ENCODE assay signal across 20 cellular contexts in genomic region chr10:44168478-44168877, GRCh38.
DNase-seq lines count a peak whose midpoint lies in the region; ATAC-seq, FAIRE-seq and TF ChIP-seq lines count a peak whose summit lies in the region.
"Had no signal": no experiment of that assay in that cellular context is flagged by ENCODE, and none has a peak within 500 bp of the region (broad histone marks: within the 10 kb centered on the region; RNA-seq: fewer than 3 reads in every experiment).

No MANE protein-coding gene starts in this region.

- POLR2A ChIA-PET in HEK293 (lab: Yijun Ruan, JAX) (no interaction called here), K562 (lab: Yijun Ruan, JAX) (interaction anchor here (0.6 kb wide), 2 partner anchors 53 to 221 kb away, joined by 3 read pairs; no protein-coding TSS in a partner anchor)

- H3K27me3 ChIP-seq in K562 (ENCODE audit: control insufficient read depth in 2 of 2, insufficient read depth in 2 of 2, low read length in 2 of 2): peaks cover 4 to 16% of the 10 kb centered on the region in 2 experiments; a peak in 2 of 5 replicates
- H3K27me3 ChIP-seq: BLaER1 had no signal

- TF ChIP-seq CTCF in HEK293 (tag by site-specific recombination; IDR thresholded peaks at IDR 0.05): no peak
- TF ChIP-seq CTCF in K562 (IDR thresholded peaks at IDR 0.05 in 2 of 3, conservative IDR thresholded peaks at IDR 0.05 in 1 of 3; ENCODE audit: insufficient read depth in 2 of 3, low read depth in 1 of 3, low read length in 3 of 3): no peak
- TF ChIP-seq CTCF in GM20000 (IDR thresholded peaks at IDR 0.05; ENCODE audit: extremely low read depth, missing control alignments): no peak

- TF ChIP-seq POLR2A in K562 (conservative IDR thresholded peaks at IDR 0.05): no peak

- H3K4me3 ChIP-seq in HEK293 (ENCODE audit: low read depth, low read length): no peak overlapping the region
- H3K4me3 ChIP-seq in K562: no peak overlapping the region
- H3K4me3 ChIP-seq: BLaER1, GM23248 had no signal

- WGBS in K562 (ENCODE audit: insufficient coverage, low coverage, missing lambda C conversion rate): 1% methylated on average over 5 of the region's 5 CpGs

- in situ Hi-C loops in K562 (cut with MboI): no loop called here

- intact Hi-C loops in K562 (cut with micrococcal nuclease): no loop called here

- no peaks in the 10 kb centered on the region for H3K9me1 ChIP-seq in K562 (ENCODE audit: control insufficient read depth, insufficient read depth, low read length)

- no peak overlapping the region for H3K27ac ChIP-seq in HEK293 (ENCODE audit: extremely low read depth, low read depth, low read length)
- no peak overlapping the region for H3K27ac ChIP-seq in K562 (ENCODE audit: extremely low read depth, low read depth, low read length)
- H3K27ac ChIP-seq: BLaER1, C4-2B, GM23248 had no signal

- DNase-seq in OCI-M1 (lab: John Stamatoyannopoulos, UW): peak; percentile 16
- DNase-seq in K562 (ENCODE audit: extremely low read depth in 1 of 4, low spot score in 3 of 4): peak in 2 of 4 experiments; percentile 11 to 29
- DNase-seq in GM20000 (ENCODE audit: low spot score): no peak
- no peak for DNase-seq in KG1 (lab: John Stamatoyannopoulos, UW)
- DNase-seq in NCI-H1092 (lab: John Stamatoyannopoulos, UW): no peak
- DNase-seq: Caco-2; CD4-positive, CD25-positive, alpha-beta regulatory T cell; CD8-positive, alpha-beta T cell; DMS153; DND-41; GM23248; H7; HCEC 1CT had no signal

- H3K4me2 ChIP-seq in K562 (ENCODE audit: insufficient read depth, low read length): no peak overlapping the region
- H3K4me2 ChIP-seq: BLaER1 had no signal

- H4K20me1 ChIP-seq in K562 (replicated peaks; ENCODE audit: control insufficient read depth, insufficient read depth, low read length): no peaks in the 10 kb centered on the region
- H4K20me1 ChIP-seq: BLaER1 had no signal

- ATAC-seq in K562: peak; percentile 54
- ATAC-seq: CD8-positive, alpha-beta T cell had no signal

- H3K79me2 ChIP-seq in K562 (ENCODE audit: control insufficient read depth, insufficient read depth, low read length): no peaks in the 10 kb centered on the region

- no peak for FAIRE-seq in K562 (lab: Jason Lieb, UNC)
- FAIRE-seq: A204.1, G401.6, GM12892, H1 had no signal

- no peak for TF ChIP-seq EP300 in K562 (IDR thresholded peaks at IDR 0.05; ENCODE audit: low read length)

- no peaks in the 10 kb centered on the region for H3K9me3 ChIP-seq in HEK293 (ENCODE audit: control insufficient read depth, insufficient read depth, low read depth, low read length)
- H3K9me3 ChIP-seq in K562 (replicated peaks; ENCODE audit: control insufficient read depth, insufficient read depth, low read depth, low read length): no peaks in the 10 kb centered on the region
- H3K9me3 ChIP-seq: BLaER1, Caco-2 had no signal

- H2AFZ ChIP-seq in K562 (ENCODE audit: low read depth, low read length): no peak overlapping the region
- H2AFZ ChIP-seq: GM23248 had no signal

- no TSS peak for BruUV-seq in K562 (replicated peaks; lab: Mats Ljungman, UMichigan)

- no peak overlapping the region for H3K9ac ChIP-seq in K562 (ENCODE audit: insufficient read depth in 1 of 2, low read depth in 2 of 2, low read length in 2 of 2)
- H3K9ac ChIP-seq: BLaER1, GM23248 had no signal

- H3K36me3 ChIP-seq in HEK293 (ENCODE audit: control insufficient read depth in 2 of 2, insufficient read depth in 1 of 2, low read length in 2 of 2): no peaks in the 10 kb centered on the region
- H3K36me3 ChIP-seq in K562 (ENCODE audit: control insufficient read depth, insufficient read depth, low read length): no peaks in the 10 kb centered on the region
- H3K36me3 ChIP-seq: BLaER1 had no signal

- CTCF ChIA-PET in HEK293 (lab: Yijun Ruan, JAX): interaction anchor here (0.6 kb wide), 1 partner anchor 101 kb away, joined by 3 read pairs; no protein-coding TSS in a partner anchor
- CTCF ChIA-PET in K562 (lab: Yijun Ruan, JAX; ENCODE audit: low intra/inter-chr PET ratio): no interaction called here

- TF ChIP-seq RAD21 in K562 (CRISPR knock-in tag; conservative IDR thresholded peaks at IDR 0.05 in 1 of 2, IDR thresholded peaks at IDR 0.05 in 1 of 2): no peak

- peaks cover 11% of the 10 kb centered on the region for H3K4me1 ChIP-seq in HEK293 (ENCODE audit: control insufficient read depth, insufficient read depth, low read length)
- H3K4me1 ChIP-seq in K562 (replicated peaks in 1 of 2; ENCODE audit: control insufficient read depth in 2 of 2, insufficient read depth in 2 of 2, low read length in 2 of 2): no peaks in the 10 kb centered on the region

TF ChIP-seq in HEK293, 187 proteins besides CTCF, POLR2A, EP300 and RAD21:
- TF ChIP-seq ZNF514 (tag by site-specific recombination; IDR thresholded peaks at IDR 0.05) (no peak), ZNF248 (tag by site-specific recombination; IDR thresholded peaks at IDR 0.05) (no peak), ZNF140 (tag by site-specific recombination; IDR thresholded peaks at IDR 0.05) (no peak), ZBTB49 (tag by site-specific recombination; IDR thresholded peaks at IDR 0.05; ENCODE audit: low read depth) (no peak), MYNN (tag by site-specific recombination; IDR thresholded peaks at IDR 0.05; ENCODE audit: borderline replicate concordance) (no peak), ZNF626 (tag by site-specific recombination; IDR thresholded peaks at IDR 0.05) (no peak), ZNF404 (tag by site-specific recombination; IDR thresholded peaks at IDR 0.05) (no peak), EGR2 (tag by site-specific recombination; IDR thresholded peaks at IDR 0.05; ENCODE audit: low read depth) (peak; percentile 14; the same call in 1 of the 2 replicates)

TF ChIP-seq in K562, 482 proteins besides CTCF, POLR2A, EP300 and RAD21:
- peak; percentile 84 to 87 for TF ChIP-seq NRF1 (conservative IDR thresholded peaks at IDR 0.05 in 1 of 2, IDR thresholded peaks at IDR 0.05 in 1 of 2)
- no peak for TF ChIP-seq ZBTB7A (IDR thresholded peaks at IDR 0.05; ENCODE audit: borderline replicate concordance, control insufficient read depth, low read depth, low read length)
- TF ChIP-seq SIN3A (IDR thresholded peaks at IDR 0.05; ENCODE audit: borderline replicate concordance in 2 of 2, control insufficient read depth in 1 of 2, low read depth in 2 of 2, low read length in 2 of 2): no peak
- no peak for TF ChIP-seq POLR2B (IDR thresholded peaks at IDR 0.05; ENCODE audit: low read depth, partially characterized antibody)
